Comparison of ENCODE assay signal across 20 cellular contexts in the genomic region with DNA sequence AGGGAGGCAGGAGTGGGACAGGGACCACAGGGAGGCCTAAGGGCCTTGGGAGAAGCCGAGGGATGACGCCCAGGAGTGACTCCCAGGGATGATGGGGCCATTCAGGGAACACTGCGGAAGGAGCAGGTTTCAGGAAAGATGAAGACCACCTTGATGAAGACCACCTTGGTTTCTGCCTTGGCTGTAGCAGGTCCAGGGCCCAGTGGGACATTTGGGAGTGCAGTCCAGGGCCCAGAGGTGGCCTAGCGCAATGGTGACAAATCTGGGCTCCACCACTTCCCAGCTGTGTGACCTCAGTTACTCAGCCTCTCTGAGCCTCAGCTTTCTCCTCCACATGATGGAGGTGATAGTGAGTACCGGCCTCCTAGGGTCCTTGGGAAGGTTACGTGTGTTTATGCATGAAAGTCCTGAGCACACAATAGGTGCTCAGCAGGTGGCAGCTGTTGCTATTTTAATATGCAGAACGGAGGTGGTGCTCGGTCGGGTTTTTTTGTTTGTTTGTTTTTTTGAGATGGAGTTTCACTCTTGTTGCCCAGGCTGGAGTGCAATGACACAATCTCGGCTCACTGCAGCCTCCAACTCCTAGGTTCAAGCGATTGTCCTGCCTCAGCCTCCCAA. TPM values are rescaled to one million over a fixed set of nuclear protein-coding genes. Genes with fewer than 3 reads are reported as not detected.
DNase-seq lines count a peak whose midpoint lies in the region; ATAC-seq, FAIRE-seq and TF ChIP-seq lines count a peak whose summit lies in the region.
"Had no signal": no experiment of that assay in that cellular context is flagged by ENCODE, and none has a peak within 500 bp of the region (broad histone marks: within the 10 kb centered on the region; RNA-seq: fewer than 3 reads in every experiment).

No MANE protein-coding gene starts in this region.

- DNase-seq in HepG2 (ENCODE audit: low spot score) (no peak), right lobe of liver (no peak), iPS-NIHi11 (ENCODE audit: low spot score) (peak; percentile 47), ecto neural progenitor cell (ENCODE audit: low spot score) (no peak)
- no peak for DNase-seq in stimulated activated naive CD8-positive, alpha-beta T cell treated with anti-CD3 and anti-CD28 coated beads, Interleukin-15, Interleukin-2, amounts not matched to agents 100 U/mL and 50 U/mL, for 24 hours
- DNase-seq in effector memory CD4-positive, alpha-beta T cell, result no peak
- no peak for DNase-seq in activated CD8-positive, alpha-beta memory T cell treated with anti-CD3 and anti-CD28 coated beads, Interleukin-2, amount 50 U/mL, for 48 hours
- DNase-seq: CD8-positive, alpha-beta memory T cell; GF-D8; NCI-H1048; NCI-H1436 treated with DMSO at 0.1 percent for 48 hours; NCI-H2081; NCI-H524 had no signal

- H3K9me3 ChIP-seq in HepG2 (ENCODE audit: low read length), result no peaks in the 10 kb centered on the region
- no peaks in the 10 kb centered on the region for H3K9me3 ChIP-seq in right lobe of liver
- H3K9me3 ChIP-seq in effector memory CD4-positive, alpha-beta T cell (ENCODE audit: control insufficient read depth, low read length), result no peaks in the 10 kb centered on the region
- H3K9me3 ChIP-seq: BLaER1 treated with 17β-estradiol and CSF1 and Interleukin-3, amounts not matched to agents 10 nM and 100 nM had no signal

- H3K27me3 ChIP-seq in HepG2 (ENCODE audit: control insufficient read depth in 1 of 2, insufficient read depth in 2 of 2, low read length in 2 of 2), result peaks cover 0 to 29% of the 10 kb centered on the region in 2 experiments; a peak in 4 of 5 replicates
- no peaks in the 10 kb centered on the region for H3K27me3 ChIP-seq in right lobe of liver
- no peaks in the 10 kb centered on the region for H3K27me3 ChIP-seq in effector memory CD4-positive, alpha-beta T cell (replicated peaks; ENCODE audit: control insufficient read depth, insufficient read depth, low read length, poor library complexity, severe bottlenecking)
- H3K27me3 ChIP-seq: BLaER1 treated with 17β-estradiol and CSF1 and Interleukin-3, amounts not matched to agents 10 nM and 100 nM had no signal

- intact Hi-C loops in HepG2 (cut with micrococcal nuclease; ENCODE audit: unreplicated experiment), result no loop called here
- intact Hi-C loops in right lobe of liver (cut with DNase I), result no loop called here
- intact Hi-C loops in dendritic cell treated with granulocyte-macrophage colony-stimulating factor and Interleukin-4, amounts not matched to agents 40 ng/mL and 50 ng/mL, for 4 days (cut with micrococcal nuclease), result no loop called here

- TF ChIP-seq POLR2A in HepG2 (IDR thresholded peaks at IDR 0.05; ENCODE audit: insufficient read depth in 1 of 2, low read depth in 2 of 2, low read length in 2 of 2) (no peak), right lobe of liver (IDR thresholded peaks at IDR 0.05) (no peak)

- H3K4me3 ChIP-seq in HepG2 (replicated peaks in 1 of 3; ENCODE audit: insufficient read depth in 1 of 3, low read depth in 2 of 3, low read length in 3 of 3) (no peak overlapping the region; a peak in 1 of 6 replicates), right lobe of liver (no peak overlapping the region)
- no peak overlapping the region for H3K4me3 ChIP-seq in effector memory CD4-positive, alpha-beta T cell (ENCODE audit: insufficient read depth, low read depth, low read length, poor library complexity, severe bottlenecking)
- H3K4me3 ChIP-seq: BLaER1 treated with 17β-estradiol and CSF1 and Interleukin-3, amounts not matched to agents 10 nM and 100 nM had no signal

- H3K4me1 Mint-ChIP-seq in dendritic cell treated with granulocyte-macrophage colony-stimulating factor and Interleukin-4, amounts not matched to agents 40 ng/mL and 50 ng/mL, for 4 days (ENCODE audit: low read depth), result peaks cover 34% of the 10 kb centered on the region
- H3K4me1 Mint-ChIP-seq: CD8-positive, alpha-beta memory T cell had no signal

- H4K20me1 ChIP-seq in HepG2 (ENCODE audit: insufficient read depth, low read length), result no peaks in the 10 kb centered on the region
- H4K20me1 ChIP-seq: BLaER1 treated with 17β-estradiol and CSF1 and Interleukin-3, amounts not matched to agents 10 nM and 100 nM had no signal

- no TSS peak for BruUV-seq in HepG2 (replicated peaks; lab: Mats Ljungman, UMichigan)

- POLR2A ChIA-PET in HepG2 (lab: Yijun Ruan, JAX), result interaction anchor here (1.4 to 1.6 kb wide), 3 partner anchors 15 to 56 kb away, joined by 3 to 9 read pairs (median 5); a partner anchor contains a TSS

- H3K4me2 ChIP-seq in HepG2 (ENCODE audit: low read depth, low read length), result no peak overlapping the region
- H3K4me2 ChIP-seq: BLaER1 treated with 17β-estradiol and CSF1 and Interleukin-3, amounts not matched to agents 10 nM and 100 nM; KMS-11 had no signal

- no peak for FAIRE-seq in HepG2 (lab: Jason Lieb, UNC)

- H3K36me3 Mint-ChIP-seq in dendritic cell treated with granulocyte-macrophage colony-stimulating factor and Interleukin-4, amounts not matched to agents 40 ng/mL and 50 ng/mL, for 4 days (ENCODE audit: low read depth), result no peaks in the 10 kb centered on the region
- H3K36me3 Mint-ChIP-seq: CD8-positive, alpha-beta memory T cell had no signal

- ATAC-seq in HepG2 (no peak), right lobe of liver (no peak)
- no peak for ATAC-seq in stimulated activated naive CD8-positive, alpha-beta T cell treated with anti-CD3 and anti-CD28 coated beads, Interleukin-15, Interleukin-2, amounts not matched to agents 100 U/mL and 50 U/mL, for 24 hours

- TF ChIP-seq RAD21 in HepG2 (CRISPR knock-in tag; IDR thresholded peaks at IDR 0.05), result no peak

- H3K4me1 ChIP-seq in HepG2 (ENCODE audit: insufficient read depth, low read length), result peaks cover 76% of the 10 kb centered on the region
- no peaks in the 10 kb centered on the region for H3K4me1 ChIP-seq in right lobe of liver
- H3K4me1 ChIP-seq in effector memory CD4-positive, alpha-beta T cell (ENCODE audit: control insufficient read depth, insufficient read depth, low read length, poor library complexity, severe bottlenecking), result no peaks in the 10 kb centered on the region

- no peak for TF ChIP-seq CTCF in HepG2 (CRISPR knock-in tag; IDR thresholded peaks at IDR 0.05)
- no peak for TF ChIP-seq CTCF in right lobe of liver (IDR thresholded peaks at IDR 0.05)

- no peak for TF ChIP-seq EP300 in HepG2 (IDR thresholded peaks at IDR 0.05; ENCODE audit: low read depth in 2 of 2, low read length in 2 of 2)
- TF ChIP-seq EP300 in HepG2 (CRISPR knock-in tag; IDR thresholded peaks at IDR 0.05; ENCODE audit: borderline replicate concordance), result no peak

- H3K27ac ChIP-seq in HepG2 (ENCODE audit: extremely low read length, insufficient read depth, low read length) (no peak overlapping the region), right lobe of liver (no peak overlapping the region)
- H3K27ac ChIP-seq in effector memory CD4-positive, alpha-beta T cell (ENCODE audit: insufficient read depth, low read length, poor library complexity, severe bottlenecking), result no peak overlapping the region
- H3K27ac ChIP-seq: BLaER1 treated with 17β-estradiol and CSF1 and Interleukin-3, amounts not matched to agents 10 nM and 100 nM; KMS-11 had no signal

- H3K79me2 ChIP-seq in HepG2 (ENCODE audit: insufficient read depth, low read length), result no peaks in the 10 kb centered on the region

- no peak overlapping the region for H2AFZ ChIP-seq in HepG2 (ENCODE audit: low read length)

- no peak overlapping the region for H3K9ac ChIP-seq in HepG2 (ENCODE audit: insufficient read depth, low read depth, low read length)
- H3K9ac ChIP-seq: KMS-11 had no signal

- CTCF ChIA-PET in HepG2 (lab: Yijun Ruan, JAX; ENCODE audit: low intra/inter-chr PET ratio, low total read pairs), result no interaction called here

- 31% methylated on average over 10 of the region's 11 CpGs for WGBS in HepG2 (ENCODE audit: low lambda C conversion rate)
- WGBS in right lobe of liver (ENCODE audit: insufficient coverage, low coverage, low lambda C conversion rate, missing lambda C conversion rate), result 100% methylated on average over 4 of the region's 11 CpGs

- H3K36me3 ChIP-seq in HepG2 (replicated peaks in 1 of 2; ENCODE audit: control insufficient read depth in 1 of 2, insufficient read depth in 2 of 2, low read length in 2 of 2) (no peaks in the 10 kb centered on the region), right lobe of liver (no peaks in the 10 kb centered on the region)
- H3K36me3 ChIP-seq in effector memory CD4-positive, alpha-beta T cell (ENCODE audit: control insufficient read depth, insufficient read depth, low read length), result no peaks in the 10 kb centered on the region
- H3K36me3 ChIP-seq: BLaER1 treated with 17β-estradiol and CSF1 and Interleukin-3, amounts not matched to agents 10 nM and 100 nM had no signal

- H3K27ac Mint-ChIP-seq in dendritic cell treated with granulocyte-macrophage colony-stimulating factor and Interleukin-4, amounts not matched to agents 40 ng/mL and 50 ng/mL, for 4 days, result peak overlapping the region; percentile 29
- H3K27ac Mint-ChIP-seq: CD8-positive, alpha-beta memory T cell had no signal

- in situ Hi-C loops in HepG2 (cut with HindIII; ENCODE audit: extremely low pct_ligation_motif_present, low pct_unique_long_range_greater_than_20kb), result no loop called here

- no peaks in the 10 kb centered on the region for H3K9me3 Mint-ChIP-seq in dendritic cell treated with granulocyte-macrophage colony-stimulating factor and Interleukin-4, amounts not matched to agents 40 ng/mL and 50 ng/mL, for 4 days
- H3K9me3 Mint-ChIP-seq: CD8-positive, alpha-beta memory T cell had no signal

- no peak overlapping the region for H3K4me3 Mint-ChIP-seq in dendritic cell treated with granulocyte-macrophage colony-stimulating factor and Interleukin-4, amounts not matched to agents 40 ng/mL and 50 ng/mL, for 4 days
- H3K4me3 Mint-ChIP-seq: CD8-positive, alpha-beta memory T cell had no signal

- peaks cover 13% of the 10 kb centered on the region for H3K27me3 Mint-ChIP-seq in dendritic cell treated with granulocyte-macrophage colony-stimulating factor and Interleukin-4, amounts not matched to agents 40 ng/mL and 50 ng/mL, for 4 days

RNA-seq across cellular contexts. Expression of a gene that starts 0.8 kb away (rescaled TPM):
- total RNA-seq in HepG2 (2016; rRNA removed; fragmentation: Illumina TruSeq; extraction: Trizol) (not detected in 2 replicates), right lobe of liver (not detected)
- not detected in 2 replicates for total RNA-seq in HepG2 (2016; cell fraction: cytosol; rRNA removed; fragmentation: Illumina TruSeq; extraction: Trizol; ENCODE audit: low read depth)
- 0.12 TPM in 1 of 2 replicates, not detected in the other for total RNA-seq in HepG2 (2016; cell fraction: insoluble cytoplasmic fraction; rRNA removed; fragmentation: Illumina TruSeq; extraction: Trizol)
- total RNA-seq in HepG2 (2016; cell fraction: membrane; rRNA removed; fragmentation: Illumina TruSeq; extraction: Trizol), result not detected in 2 replicates
- not detected in 2 replicates for total RNA-seq in HepG2 (2016; cell fraction: nucleus; rRNA removed; fragmentation: Illumina TruSeq; extraction: Trizol)
- 0.07 TPM in 1 of 2 replicates, not detected in the other for polyA plus RNA-seq in HepG2 (2011; rRNA removed)
- 0.05 and 0.12 TPM in 2 replicates for polyA plus RNA-seq in HepG2 (2011; cell fraction: cytosol; rRNA removed)
- 0.21 and 0.23 TPM in 2 replicates for polyA plus RNA-seq in HepG2 (2011; cell fraction: nucleus; rRNA removed)
- polyA plus RNA-seq in HepG2 (2012), result 0.07 and 0.12 TPM in 2 replicates
- 0.24 TPM in 1 of 2 replicates, not detected in the other for polyA plus RNA-seq in HepG2 (2016; cell fraction: cytosol; fragmentation: Illumina TruSeq; extraction: Trizol; ENCODE audit: low read depth)
- polyA plus RNA-seq in HepG2 (2016; cell fraction: insoluble cytoplasmic fraction; fragmentation: Illumina TruSeq; extraction: Trizol; ENCODE audit: low read depth), result not detected in 2 replicates
- polyA plus RNA-seq in HepG2 (2016; cell fraction: membrane; fragmentation: Illumina TruSeq; extraction: Trizol; ENCODE audit: low read depth), result not detected in 2 replicates
- polyA plus RNA-seq in HepG2 (2016; cell fraction: nucleus; fragmentation: Illumina TruSeq; extraction: Trizol; ENCODE audit: insufficient read depth, low read depth), result not detected in 2 replicates
- polyA minus RNA-seq in HepG2 (2011; rRNA and poly(A)+ RNA removed; ENCODE audit: low replicate concordance), result 0.12 TPM in 1 of 2 replicates, not detected in the other
- polyA minus RNA-seq in HepG2 (2011; cell fraction: cytosol; rRNA and poly(A)+ RNA removed), result not detected in 2 replicates
- polyA minus RNA-seq in HepG2 (2011; cell fraction: nucleus; rRNA and poly(A)+ RNA removed), result 0.37 TPM in 1 of 2 replicates, not detected in the other
- total RNA-seq: A172; CD8-positive, alpha-beta memory T cell; H4; M059J; SK-MEL-5 had no signal
- polyA plus RNA-seq: CD8-positive, alpha-beta memory T cell had no signal

RNA-seq across cellular contexts. Expression of a gene that starts 15.5 kb away (rescaled TPM):
- 18.1 and 22.5 TPM in 2 replicates for total RNA-seq in HepG2 (2016; rRNA removed; fragmentation: Illumina TruSeq; extraction: Trizol)
- total RNA-seq in HepG2 (2016; cell fraction: cytosol; rRNA removed; fragmentation: Illumina TruSeq; extraction: Trizol; ENCODE audit: low read depth), result 9.9 and 12.6 TPM in 2 replicates
- total RNA-seq in HepG2 (2016; cell fraction: insoluble cytoplasmic fraction; rRNA removed; fragmentation: Illumina TruSeq; extraction: Trizol), result 12.3 and 22.5 TPM in 2 replicates
- total RNA-seq in HepG2 (2016; cell fraction: membrane; rRNA removed; fragmentation: Illumina TruSeq; extraction: Trizol), result 9.7 and 12.2 TPM in 2 replicates
- total RNA-seq in HepG2 (2016; cell fraction: nucleus; rRNA removed; fragmentation: Illumina TruSeq; extraction: Trizol), result 15.9 and 17.5 TPM in 2 replicates
- 11.3 and 13.1 TPM in 2 replicates for polyA plus RNA-seq in HepG2 (2011; rRNA removed)
- 7.2 and 7.5 TPM in 2 replicates for polyA plus RNA-seq in HepG2 (2011; cell fraction: cytosol; rRNA removed)
- 32.9 and 42.8 TPM in 2 replicates for polyA plus RNA-seq in HepG2 (2011; cell fraction: nucleus; rRNA removed)
- polyA plus RNA-seq in HepG2 (2012), result 17.3 and 24.6 TPM in 2 replicates
- 8.9 and 10.6 TPM in 2 replicates for polyA plus RNA-seq in HepG2 (2016; cell fraction: cytosol; fragmentation: Illumina TruSeq; extraction: Trizol; ENCODE audit: low read depth)
- 26.7 and 35.4 TPM in 2 replicates for polyA plus RNA-seq in HepG2 (2016; cell fraction: insoluble cytoplasmic fraction; fragmentation: Illumina TruSeq; extraction: Trizol; ENCODE audit: low read depth)
- polyA plus RNA-seq in HepG2 (2016; cell fraction: membrane; fragmentation: Illumina TruSeq; extraction: Trizol; ENCODE audit: low read depth), result 9.0 and 11.4 TPM in 2 replicates
- polyA plus RNA-seq in HepG2 (2016; cell fraction: nucleus; fragmentation: Illumina TruSeq; extraction: Trizol; ENCODE audit: insufficient read depth, low read depth), result 48.2 and 61.5 TPM in 2 replicates
- polyA minus RNA-seq in HepG2 (2011; rRNA and poly(A)+ RNA removed; ENCODE audit: low replicate concordance), result 11.0 and 12.8 TPM in 2 replicates
- polyA minus RNA-seq in HepG2 (2011; cell fraction: cytosol; rRNA and poly(A)+ RNA removed), result 8.1 and 11.4 TPM in 2 replicates
- 9.7 and 11.7 TPM in 2 replicates for polyA minus RNA-seq in HepG2 (2011; cell fraction: nucleus; rRNA and poly(A)+ RNA removed)
- total RNA-seq in right lobe of liver, result 10 to 100 TPM; 14.3 to 34.1 (median 20.6) TPM

RNA-seq across cellular contexts. Expression of a gene that starts 26.8 kb away (rescaled TPM):
- total RNA-seq in HepG2 (2016; rRNA removed; fragmentation: Illumina TruSeq; extraction: Trizol) (31.5 and 52.3 TPM in 2 replicates), right lobe of liver (10 to 100 TPM; 21.8 to 50.8 (median 32.6) TPM)
- total RNA-seq in HepG2 (2016; cell fraction: cytosol; rRNA removed; fragmentation: Illumina TruSeq; extraction: Trizol; ENCODE audit: low read depth), result 32.1 and 35.5 TPM in 2 replicates
- total RNA-seq in HepG2 (2016; cell fraction: insoluble cytoplasmic fraction; rRNA removed; fragmentation: Illumina TruSeq; extraction: Trizol), result 29.7 and 54.9 TPM in 2 replicates
- total RNA-seq in HepG2 (2016; cell fraction: membrane; rRNA removed; fragmentation: Illumina TruSeq; extraction: Trizol), result 34.4 and 36.2 TPM in 2 replicates
- 27.2 and 28.4 TPM in 2 replicates for total RNA-seq in HepG2 (2016; cell fraction: nucleus; rRNA removed; fragmentation: Illumina TruSeq; extraction: Trizol)
- polyA plus RNA-seq in HepG2 (2011; rRNA removed), result 44.6 and 46.8 TPM in 2 replicates
- 49.1 and 57.2 TPM in 2 replicates for polyA plus RNA-seq in HepG2 (2011; cell fraction: cytosol; rRNA removed)
- 60.0 and 61.5 TPM in 2 replicates for polyA plus RNA-seq in HepG2 (2011; cell fraction: nucleus; rRNA removed)
- polyA plus RNA-seq in HepG2 (2012), result 65.4 and 72.6 TPM in 2 replicates
- polyA plus RNA-seq in HepG2 (2016; cell fraction: cytosol; fragmentation: Illumina TruSeq; extraction: Trizol; ENCODE audit: low read depth), result 41.4 and 45.7 TPM in 2 replicates
- 38.9 and 53.1 TPM in 2 replicates for polyA plus RNA-seq in HepG2 (2016; cell fraction: insoluble cytoplasmic fraction; fragmentation: Illumina TruSeq; extraction: Trizol; ENCODE audit: low read depth)
- polyA plus RNA-seq in HepG2 (2016; cell fraction: membrane; fragmentation: Illumina TruSeq; extraction: Trizol; ENCODE audit: low read depth), result 47.1 TPM in 2 replicates
- 78.1 and 86.0 TPM in 2 replicates for polyA plus RNA-seq in HepG2 (2016; cell fraction: nucleus; fragmentation: Illumina TruSeq; extraction: Trizol; ENCODE audit: insufficient read depth, low read depth)
- polyA minus RNA-seq in HepG2 (2011; rRNA and poly(A)+ RNA removed; ENCODE audit: low replicate concordance), result 10.1 and 14.3 TPM in 2 replicates
- 12.9 and 15.7 TPM in 2 replicates for polyA minus RNA-seq in HepG2 (2011; cell fraction: cytosol; rRNA and poly(A)+ RNA removed)
- polyA minus RNA-seq in HepG2 (2011; cell fraction: nucleus; rRNA and poly(A)+ RNA removed), result 3.5 and 6.6 TPM in 2 replicates

RNA-seq across cellular contexts. Expression of a gene that starts 27.2 kb away (rescaled TPM):
- total RNA-seq in HepG2 (2016; rRNA removed; fragmentation: Illumina TruSeq; extraction: Trizol) (8.4 and 10.0 TPM in 2 replicates), right lobe of liver (10 to 100 TPM in 4 of 6 experiments, 1 to 10 TPM in 2; 6.5 to 14.0 (median 12.4) TPM)
- 3.6 and 3.9 TPM in 2 replicates for total RNA-seq in HepG2 (2016; cell fraction: cytosol; rRNA removed; fragmentation: Illumina TruSeq; extraction: Trizol; ENCODE audit: low read depth)
- 7.4 and 8.6 TPM in 2 replicates for total RNA-seq in HepG2 (2016; cell fraction: insoluble cytoplasmic fraction; rRNA removed; fragmentation: Illumina TruSeq; extraction: Trizol)
- 8.6 and 9.6 TPM in 2 replicates for total RNA-seq in HepG2 (2016; cell fraction: membrane; rRNA removed; fragmentation: Illumina TruSeq; extraction: Trizol)
- total RNA-seq in HepG2 (2016; cell fraction: nucleus; rRNA removed; fragmentation: Illumina TruSeq; extraction: Trizol), result 7.0 and 7.1 TPM in 2 replicates
- 28.3 and 37.2 TPM in 2 replicates for polyA plus RNA-seq in HepG2 (2011; rRNA removed)
- 23.1 and 32.1 TPM in 2 replicates for polyA plus RNA-seq in HepG2 (2011; cell fraction: cytosol; rRNA removed)
- 31.1 and 33.6 TPM in 2 replicates for polyA plus RNA-seq in HepG2 (2011; cell fraction: nucleus; rRNA removed)
- 19.7 and 19.8 TPM in 2 replicates for polyA plus RNA-seq in HepG2 (2012)
- polyA plus RNA-seq in HepG2 (2016; cell fraction: cytosol; fragmentation: Illumina TruSeq; extraction: Trizol; ENCODE audit: low read depth), result 6.4 and 6.8 TPM in 2 replicates
- 21.1 and 22.6 TPM in 2 replicates for polyA plus RNA-seq in HepG2 (2016; cell fraction: insoluble cytoplasmic fraction; fragmentation: Illumina TruSeq; extraction: Trizol; ENCODE audit: low read depth)
- 11.3 and 12.7 TPM in 2 replicates for polyA plus RNA-seq in HepG2 (2016; cell fraction: membrane; fragmentation: Illumina TruSeq; extraction: Trizol; ENCODE audit: low read depth)
- 15.2 and 18.0 TPM in 2 replicates for polyA plus RNA-seq in HepG2 (2016; cell fraction: nucleus; fragmentation: Illumina TruSeq; extraction: Trizol; ENCODE audit: insufficient read depth, low read depth)
- 31.8 and 49.3 TPM in 2 replicates for polyA minus RNA-seq in HepG2 (2011; rRNA and poly(A)+ RNA removed; ENCODE audit: low replicate concordance)
- polyA minus RNA-seq in HepG2 (2011; cell fraction: cytosol; rRNA and poly(A)+ RNA removed), result 21.2 and 24.3 TPM in 2 replicates
- polyA minus RNA-seq in HepG2 (2011; cell fraction: nucleus; rRNA and poly(A)+ RNA removed), result 14.2 and 14.8 TPM in 2 replicates

RNA-seq across cellular contexts. Expression of a gene that starts 45.9 kb away (rescaled TPM):
- total RNA-seq in HepG2 (2016; rRNA removed; fragmentation: Illumina TruSeq; extraction: Trizol) (3.1 and 4.0 TPM in 2 replicates), right lobe of liver (1 to 10 TPM in 1 of 6 experiments, under 1 TPM in 3, not detected in 2; 0.35 to 1.2 (median 0.89) TPM)
- total RNA-seq in HepG2 (2016; cell fraction: cytosol; rRNA removed; fragmentation: Illumina TruSeq; extraction: Trizol; ENCODE audit: low read depth), result 1.9 and 2.0 TPM in 2 replicates
- 3.1 and 3.9 TPM in 2 replicates for total RNA-seq in HepG2 (2016; cell fraction: insoluble cytoplasmic fraction; rRNA removed; fragmentation: Illumina TruSeq; extraction: Trizol)
- total RNA-seq in HepG2 (2016; cell fraction: membrane; rRNA removed; fragmentation: Illumina TruSeq; extraction: Trizol), result 3.6 and 3.8 TPM in 2 replicates
- 2.9 and 3.0 TPM in 2 replicates for total RNA-seq in HepG2 (2016; cell fraction: nucleus; rRNA removed; fragmentation: Illumina TruSeq; extraction: Trizol)
- 2.8 and 4.1 TPM in 2 replicates for polyA plus RNA-seq in HepG2 (2011; rRNA removed)
- 1.2 and 1.3 TPM in 2 replicates for polyA plus RNA-seq in HepG2 (2011; cell fraction: cytosol; rRNA removed)
- 5.4 and 6.6 TPM in 2 replicates for polyA plus RNA-seq in HepG2 (2011; cell fraction: nucleus; rRNA removed)
- 3.6 and 8.7 TPM in 2 replicates for polyA plus RNA-seq in HepG2 (2012)
- 3.2 and 3.7 TPM in 2 replicates for polyA plus RNA-seq in HepG2 (2016; cell fraction: cytosol; fragmentation: Illumina TruSeq; extraction: Trizol; ENCODE audit: low read depth)
- 10.6 and 14.5 TPM in 2 replicates for polyA plus RNA-seq in HepG2 (2016; cell fraction: insoluble cytoplasmic fraction; fragmentation: Illumina TruSeq; extraction: Trizol; ENCODE audit: low read depth)
- 7.3 and 8.5 TPM in 2 replicates for polyA plus RNA-seq in HepG2 (2016; cell fraction: membrane; fragmentation: Illumina TruSeq; extraction: Trizol; ENCODE audit: low read depth)
- 9.9 and 15.5 TPM in 2 replicates for polyA plus RNA-seq in HepG2 (2016; cell fraction: nucleus; fragmentation: Illumina TruSeq; extraction: Trizol; ENCODE audit: insufficient read depth, low read depth)
- polyA minus RNA-seq in HepG2 (2011; rRNA and poly(A)+ RNA removed; ENCODE audit: low replicate concordance), result 3.5 and 6.1 TPM in 2 replicates
- 1.2 and 1.6 TPM in 2 replicates for polyA minus RNA-seq in HepG2 (2011; cell fraction: cytosol; rRNA and poly(A)+ RNA removed)
- polyA minus RNA-seq in HepG2 (2011; cell fraction: nucleus; rRNA and poly(A)+ RNA removed), result 3.0 and 3.9 TPM in 2 replicates
